ENCODE assay signal across 17 cellular contexts in the genomic region with DNA sequence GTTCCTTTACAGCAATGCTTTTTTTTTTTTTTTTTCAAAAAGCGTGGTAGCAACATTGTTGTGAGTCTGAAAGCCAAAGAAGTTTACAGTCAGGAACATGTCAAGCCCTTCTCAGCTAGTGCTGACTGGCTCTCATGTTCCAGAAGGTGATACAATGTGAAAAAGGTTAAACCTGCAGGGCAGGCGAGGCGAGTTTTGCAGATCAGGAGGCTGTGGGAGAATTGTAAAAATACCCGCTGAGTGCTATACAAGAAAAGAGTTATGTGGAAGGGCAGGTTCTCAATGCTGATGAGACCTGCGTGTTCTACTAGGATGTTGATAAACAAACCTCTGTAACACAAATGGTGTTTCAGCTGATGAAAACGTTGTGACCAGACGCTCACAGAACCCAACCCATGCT. TPM values are rescaled to one million over a fixed set of nuclear protein-coding genes. Genes with fewer than 3 reads are reported as not detected.
"Had no signal": no experiment of that assay in that cellular context is flagged by ENCODE, and none has a peak within 500 bp of the region (broad histone marks: within the 10 kb centered on the region; RNA-seq: fewer than 3 reads in every experiment).

No MANE protein-coding gene starts in this region.

- H3K36me3 Mint-ChIP-seq: immature natural killer cell, neural progenitor cell had no signal

- ATAC-seq: activated naive CD8-positive, alpha-beta T cell treated with anti-CD3 and anti-CD28 coated beads, Interleukin-2, amount 50 U/mL, for 24 hours; gastrocnemius medialis; left cardiac atrium; lower lobe of right lung had no signal

- H3K9me3 Mint-ChIP-seq: activated naive CD4-positive, alpha-beta T cell treated with anti-CD3 and anti-CD28 coated beads for 36 hours; activated naive CD8-positive, alpha-beta T cell treated with anti-CD3 and anti-CD28 coated beads, Interleukin-2, amount 50 U/mL, for 24 hours; activated T-helper 2 cell treated with anti-CD3 and anti-CD28 coated beads, Interferon-gamma antibody, Interleukin-2, Interleukin-4, amounts not matched to agents 10 μg/mL and 5 μg/mL and 100 μg/mL, durations not matched to agents 14 hours and 24 hours and 36 hours; immature natural killer cell; neural progenitor cell had no signal

- H3K27me3 Mint-ChIP-seq: activated naive CD8-positive, alpha-beta T cell treated with anti-CD3 and anti-CD28 coated beads, Interleukin-2, amount 50 U/mL, for 24 hours had no signal

- DNase-seq: activated CD4-positive, CD25-positive, alpha-beta regulatory T cell treated with anti-CD3 and anti-CD28 coated beads, Interleukin-2, amount 50 U/mL, for 72 hours; activated naive CD8-positive, alpha-beta T cell treated with anti-CD3 and anti-CD28 coated beads, Interleukin-2, amount 50 U/mL, for 24 hours; cerebellar nuclear complex; effector CD8-positive, alpha-beta T cell; gastrocnemius medialis; heart left ventricle; immature natural killer cell; left cardiac atrium; lower lobe of right lung; ovary; sigmoid colon; stimulated activated CD4-positive, alpha-beta T cell treated with anti-CD3 and anti-CD28 coated beads, Interleukin-1b, Interleukin-23, amount 100 ng/mL, for 48 hours; stomach; T-helper 9 cell had no signal

- H3K4me3 Mint-ChIP-seq: activated naive CD4-positive, alpha-beta T cell treated with anti-CD3 and anti-CD28 coated beads for 36 hours; activated naive CD8-positive, alpha-beta T cell treated with anti-CD3 and anti-CD28 coated beads, Interleukin-2, amount 50 U/mL, for 24 hours; immature natural killer cell; neural progenitor cell had no signal

- H3K27ac Mint-ChIP-seq: activated naive CD4-positive, alpha-beta T cell treated with anti-CD3 and anti-CD28 coated beads for 36 hours; activated T-helper 2 cell treated with anti-CD3 and anti-CD28 coated beads, Interferon-gamma antibody, Interleukin-2, Interleukin-4, amounts not matched to agents 10 μg/mL and 5 μg/mL and 100 μg/mL, durations not matched to agents 14 hours and 24 hours and 36 hours; immature natural killer cell; neural progenitor cell had no signal

RNA-seq across cellular contexts. Expression of gene PPP1R3G, which starts 50.4 kb away (rescaled TPM):
- total RNA-seq: activated naive CD4-positive, alpha-beta T cell treated with anti-CD3 and anti-CD28 coated beads for 36 hours had no signal
- polyA plus RNA-seq: immature natural killer cell had no signal
